ENCODE assay signal across 27 cellular contexts in genomic region chr1:147570907-147571306, GRCh38.
"Had no signal": no experiment of that assay in that cellular context is flagged by ENCODE, and none has a peak within 500 bp of the region (broad histone marks: within the 10 kb centered on the region; RNA-seq: fewer than 3 reads in every experiment).

No MANE protein-coding gene starts in this region.

- H3K4me1 ChIP-seq: left lung, lower lobe of right lung, parathyroid adenoma, right atrium auricular region, right lobe of liver had no signal

- H3K27me3 Mint-ChIP-seq: type B pancreatic cell had no signal

- H3K79me2 ChIP-seq: parathyroid adenoma had no signal

- H3K4me3 Mint-ChIP-seq: immature natural killer cell; naive thymus-derived CD8-positive, alpha-beta T cell; nephron; neural crest cell; stimulated activated memory B cell treated with anti-CD40 and anti-IgM and Interleukin-4, amounts not matched to agents 10 μg/mL and 1 μg/mL and 100 μg/mL, for 72 hours; type B pancreatic cell had no signal

- H3K36me3 Mint-ChIP-seq: stimulated activated memory B cell treated with anti-CD40 and anti-IgM and Interleukin-4, amounts not matched to agents 10 μg/mL and 1 μg/mL and 100 μg/mL, for 72 hours had no signal

- H3K4me2 ChIP-seq: smooth muscle cell had no signal

- H3K9me3 Mint-ChIP-seq: immature natural killer cell; naive thymus-derived CD8-positive, alpha-beta T cell; nephron; stimulated activated memory B cell treated with anti-CD40 and anti-IgM and Interleukin-4, amounts not matched to agents 10 μg/mL and 1 μg/mL and 100 μg/mL, for 72 hours had no signal

- H3K27me3 ChIP-seq: right atrium auricular region, right lobe of liver, tibial nerve, uterus had no signal

- H3K4me1 Mint-ChIP-seq: immature natural killer cell; stimulated activated memory B cell treated with anti-CD40 and anti-IgM and Interleukin-4, amounts not matched to agents 10 μg/mL and 1 μg/mL and 100 μg/mL, for 72 hours had no signal

- H3K27ac ChIP-seq: left lung, lower lobe of right lung, parathyroid adenoma, right atrium auricular region, right lobe of liver, tibial nerve, uterus had no signal

- H3K9me3 ChIP-seq: left lung, lower lobe of right lung, right atrium auricular region, right lobe of liver, tibial nerve, uterus had no signal

- H3K4me3 ChIP-seq: left lung, lower lobe of right lung, right atrium auricular region, right lobe of liver, smooth muscle cell, tibial nerve, uterus had no signal

- DNase-seq: hypothalamus; immature natural killer cell; kidney; left colon; left lung; lower lobe of right lung; mammary epithelial cell; mesenchymal stem cell; naive thymus-derived CD8-positive, alpha-beta T cell; nucleus accumbens; right lobe of liver; stimulated activated CD4-positive, alpha-beta T cell treated with anti-CD3 and anti-CD28 coated beads, Interleukin-1b, Interleukin-23, amount 100 ng/mL, for 48 hours; stimulated activated CD4-positive, alpha-beta T cell treated with anti-CD3 and anti-CD28 coated beads, Interleukin-2, amount 100 ng/mL, for 48 hours; stimulated activated CD4-positive, alpha-beta T cell treated with anti-CD3 and anti-CD28 coated beads, Interleukin-4, amount 100 ng/mL, for 4 hours; stimulated activated CD8-positive, alpha-beta memory T cell treated with anti-CD3 and anti-CD28 coated beads, Interleukin-4, amount 100 ng/mL, for 48 hours; stimulated activated naive CD4-positive, alpha-beta T cell treated with Interleukin-2 at 50 U/mL for 16 hours; substantia nigra; uterus had no signal

- H3K27ac Mint-ChIP-seq: immature natural killer cell; nephron; stimulated activated memory B cell treated with anti-CD40 and anti-IgM and Interleukin-4, amounts not matched to agents 10 μg/mL and 1 μg/mL and 100 μg/mL, for 72 hours; type B pancreatic cell had no signal

- H3K36me3 ChIP-seq: left lung, lower lobe of right lung, right atrium auricular region, right lobe of liver, tibial nerve, uterus had no signal

- H2AFZ ChIP-seq: parathyroid adenoma had no signal

- FAIRE-seq: islet of Langerhans, kidney had no signal

- ATAC-seq: left colon; left lung; lower lobe of right lung; naive thymus-derived CD8-positive, alpha-beta T cell; right lobe of liver; stimulated activated memory B cell treated with anti-CD40 and anti-IgM and Interleukin-4, amounts not matched to agents 10 μg/mL and 1 μg/mL and 100 μg/mL, for 72 hours had no signal
